35 cellular contexts compared by ENCODE assay signal in the genomic region with DNA sequence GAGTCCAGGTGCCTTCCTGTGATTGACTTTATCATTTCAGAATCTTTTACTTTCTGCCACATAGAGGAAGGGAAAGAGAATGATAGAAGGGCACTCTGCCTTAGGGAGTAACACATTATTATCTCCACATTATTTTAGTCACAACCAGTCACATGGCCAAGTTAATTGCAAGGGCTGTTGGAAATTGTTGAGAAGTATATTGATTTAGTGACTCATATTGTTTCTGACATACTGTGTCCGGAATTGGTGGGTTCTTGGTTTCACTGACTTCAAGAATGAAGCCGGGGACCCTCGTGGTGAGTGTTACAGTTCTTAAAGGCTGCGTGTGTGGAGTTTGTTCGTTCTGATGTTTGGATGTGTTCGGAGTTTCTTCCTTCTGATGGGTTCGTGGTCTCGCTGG. TPM values are rescaled to one million over a fixed set of nuclear protein-coding genes. Genes with fewer than 3 reads are reported as not detected.
"Had no signal": no experiment of that assay in that cellular context is flagged by ENCODE, and none has a peak within 500 bp of the region (broad histone marks: within the 10 kb centered on the region; RNA-seq: fewer than 3 reads in every experiment).

No MANE protein-coding gene starts in this region.

- H3K36me3 ChIP-seq: ascending aorta had no signal

- FAIRE-seq: bronchial epithelial cell had no signal

- ATAC-seq: activated CD8-positive, alpha-beta memory T cell treated with anti-CD3 and anti-CD28 coated beads, Interleukin-2, amount 10 ng/mL, durations not matched to agents 7 days and 5 days; activated naive CD4-positive, alpha-beta T cell treated with anti-CD3 and anti-CD28 coated beads, Interleukin-2, amount 50 U/mL, for 72 hours; activated naive CD8-positive, alpha-beta T cell treated with anti-CD3 and anti-CD28 coated beads, Interleukin-2, amount 50 U/mL, for 24 hours; body of pancreas; Right ventricle myocardium inferior; T-helper 17 cell had no signal

- H3K27ac ChIP-seq: ascending aorta, body of pancreas, coronary artery, SK-N-MC had no signal

- H3K4me1 ChIP-seq: ascending aorta, body of pancreas had no signal

- DNase-seq: activated B cell treated with CpG ODN at 0.5 μM for 24 hours; activated CD4-positive, alpha-beta T cell treated with anti-CD3 and anti-CD28 coated beads for 1 hour; activated CD4-positive, alpha-beta T cell treated with anti-CD3 and anti-CD28 coated beads, Interleukin-2, amount 10 ng/mL, durations not matched to agents 24 days and 14 days; activated CD4-positive, alpha-beta T cell treated with anti-CD3 and anti-CD28 coated beads, Interleukin-2, amount 50 U/mL, for 48 hours; activated CD8-positive, alpha-beta memory T cell treated with anti-CD3 and anti-CD28 coated beads, Interleukin-2, amount 10 ng/mL, durations not matched to agents 7 days and 5 days; activated effector memory CD4-positive, alpha-beta T cell treated with Interleukin-2 at 50 U/mL for 16 hours; activated naive CD4-positive, alpha-beta T cell treated with Interleukin-2 at 50 U/mL for 16 hours; activated naive CD8-positive, alpha-beta T cell treated with anti-CD3 and anti-CD28 coated beads, Interleukin-2, amount 50 U/mL, for 24 hours; activated T-cell treated with anti-CD3 and anti-CD28 coated beads, Interleukin-2, amount 50 U/mL, for 24 hours; amniotic stem cell; body of pancreas; central memory CD4-positive, alpha-beta T cell; NCI-H1092 treated with DMSO at 0.1 percent for 48 hours; NCI-H1417 treated with DMSO at 0.1 percent for 48 hours; NCI-H1694; NCI-H2029; NCI-H2107; NCI-H2171 treated with DMSO at 0.1 percent for 48 hours; NCI-H226; NCI-H526; NCI-H82; RPMI8226; T-helper 17 cell; T-helper 9 cell had no signal

- H3K4me3 ChIP-seq: ascending aorta, body of pancreas, coronary artery, SK-N-MC had no signal

- H3K9me3 ChIP-seq: ascending aorta, body of pancreas had no signal

- H3K27me3 ChIP-seq: ascending aorta, body of pancreas had no signal

RNA-seq across cellular contexts. Expression of a gene that starts 8.7 kb away (rescaled TPM):
- total RNA-seq: activated B cell treated with CpG ODN at 0.5 μM for 24 hours; activated CD4-positive, alpha-beta T cell treated with anti-CD3 and anti-CD28 coated beads, Interleukin-2, amount 10 ng/mL, durations not matched to agents 24 days and 14 days; activated CD8-positive, alpha-beta memory T cell treated with anti-CD3 and anti-CD28 coated beads, Interleukin-2, amount 10 ng/mL, durations not matched to agents 7 days and 5 days; activated naive CD4-positive, alpha-beta T cell treated with anti-CD3 and anti-CD28 coated beads, Interleukin-2, amount 50 U/mL, for 72 hours; activated T-helper 1 cell treated with anti-CD3 and anti-CD28 coated beads, Interleukin-12 subunit alpha, Interleukin-12 subunit beta, Interleukin-2, Interleukin-4 antibody, amounts not matched to agents 30 ng/mL and 10 ng/mL and 1 ng/mL, durations not matched to agents 14 hours and 24 hours and 36 hours; ascending aorta; bronchial epithelial cell; chondrocyte; LHCN-M2; NCI-H460; Right ventricle myocardium inferior; T-helper 17 cell had no signal

RNA-seq across cellular contexts. Expression of a gene that starts 23.3 kb away (rescaled TPM):
- total RNA-seq: activated B cell treated with CpG ODN at 0.5 μM for 24 hours; activated CD4-positive, alpha-beta T cell treated with anti-CD3 and anti-CD28 coated beads, Interleukin-2, amount 10 ng/mL, durations not matched to agents 24 days and 14 days; activated CD8-positive, alpha-beta memory T cell treated with anti-CD3 and anti-CD28 coated beads, Interleukin-2, amount 10 ng/mL, durations not matched to agents 7 days and 5 days; activated naive CD4-positive, alpha-beta T cell treated with anti-CD3 and anti-CD28 coated beads, Interleukin-2, amount 50 U/mL, for 72 hours; activated T-helper 1 cell treated with anti-CD3 and anti-CD28 coated beads, Interleukin-12 subunit alpha, Interleukin-12 subunit beta, Interleukin-2, Interleukin-4 antibody, amounts not matched to agents 30 ng/mL and 10 ng/mL and 1 ng/mL, durations not matched to agents 14 hours and 24 hours and 36 hours; ascending aorta; body of pancreas; bronchial epithelial cell; chondrocyte; LHCN-M2; Right ventricle myocardium inferior; T-helper 17 cell had no signal

RNA-seq across cellular contexts. Expression of a gene that starts 31.1 kb away (rescaled TPM):
- total RNA-seq: activated B cell treated with CpG ODN at 0.5 μM for 24 hours; activated CD4-positive, alpha-beta T cell treated with anti-CD3 and anti-CD28 coated beads, Interleukin-2, amount 10 ng/mL, durations not matched to agents 24 days and 14 days; activated CD8-positive, alpha-beta memory T cell treated with anti-CD3 and anti-CD28 coated beads, Interleukin-2, amount 10 ng/mL, durations not matched to agents 7 days and 5 days; activated naive CD4-positive, alpha-beta T cell treated with anti-CD3 and anti-CD28 coated beads, Interleukin-2, amount 50 U/mL, for 72 hours; activated T-helper 1 cell treated with anti-CD3 and anti-CD28 coated beads, Interleukin-12 subunit alpha, Interleukin-12 subunit beta, Interleukin-2, Interleukin-4 antibody, amounts not matched to agents 30 ng/mL and 10 ng/mL and 1 ng/mL, durations not matched to agents 14 hours and 24 hours and 36 hours; ascending aorta; bronchial epithelial cell; chondrocyte; LHCN-M2; M059J; NCI-H460; Right ventricle myocardium inferior; T-helper 17 cell had no signal

RNA-seq across cellular contexts. Expression of a gene that starts 38.4 kb away (rescaled TPM):
- total RNA-seq: activated B cell treated with CpG ODN at 0.5 μM for 24 hours; activated CD4-positive, alpha-beta T cell treated with anti-CD3 and anti-CD28 coated beads, Interleukin-2, amount 10 ng/mL, durations not matched to agents 24 days and 14 days; activated CD8-positive, alpha-beta memory T cell treated with anti-CD3 and anti-CD28 coated beads, Interleukin-2, amount 10 ng/mL, durations not matched to agents 7 days and 5 days; activated T-helper 1 cell treated with anti-CD3 and anti-CD28 coated beads, Interleukin-12 subunit alpha, Interleukin-12 subunit beta, Interleukin-2, Interleukin-4 antibody, amounts not matched to agents 30 ng/mL and 10 ng/mL and 1 ng/mL, durations not matched to agents 14 hours and 24 hours and 36 hours; ascending aorta; body of pancreas; bronchial epithelial cell; chondrocyte; LHCN-M2; M059J; NCI-H460; Right ventricle myocardium inferior had no signal

RNA-seq across cellular contexts. Expression of a gene that starts 43.4 kb away (rescaled TPM):
- total RNA-seq: activated B cell treated with CpG ODN at 0.5 μM for 24 hours; activated CD4-positive, alpha-beta T cell treated with anti-CD3 and anti-CD28 coated beads, Interleukin-2, amount 10 ng/mL, durations not matched to agents 24 days and 14 days; activated CD8-positive, alpha-beta memory T cell treated with anti-CD3 and anti-CD28 coated beads, Interleukin-2, amount 10 ng/mL, durations not matched to agents 7 days and 5 days; activated naive CD4-positive, alpha-beta T cell treated with anti-CD3 and anti-CD28 coated beads, Interleukin-2, amount 50 U/mL, for 72 hours; activated T-helper 1 cell treated with anti-CD3 and anti-CD28 coated beads, Interleukin-12 subunit alpha, Interleukin-12 subunit beta, Interleukin-2, Interleukin-4 antibody, amounts not matched to agents 30 ng/mL and 10 ng/mL and 1 ng/mL, durations not matched to agents 14 hours and 24 hours and 36 hours; ascending aorta; body of pancreas; bronchial epithelial cell; chondrocyte; LHCN-M2; M059J; NCI-H460; Right ventricle myocardium inferior; T-helper 17 cell had no signal
